12 cellular contexts compared by ENCODE assay signal in genomic region chr15:69679623-69680228, GRCh38.
A peak's percentile ranks its signal among the peaks of the same experiment; 100 is the strongest.
DNase-seq lines count a peak whose midpoint lies in the region; ATAC-seq and TF ChIP-seq lines count a peak whose summit lies in the region.
"Had no signal": no experiment of that assay in that cellular context is flagged by ENCODE, and none has a peak within 500 bp of the region (broad histone marks: within the 10 kb centered on the region; RNA-seq: fewer than 3 reads in every experiment).

No MANE protein-coding gene starts in this region.

- H3K27ac ChIP-seq in endodermal cell (ENCODE audit: low read depth, low read length) (no peak overlapping the region), uterus (no peak overlapping the region)
- H3K27ac ChIP-seq: left ventricle myocardium inferior had no signal

- no peak overlapping the region for H3K9ac ChIP-seq in endodermal cell (ENCODE audit: extremely low read depth, low read length, poor library complexity, severe bottlenecking)

- H3K4me1 Mint-ChIP-seq in activated naive CD8-positive, alpha-beta T cell treated with anti-CD3 and anti-CD28 coated beads for 36 hours = peaks cover 27% of the 10 kb centered on the region
- no peaks in the 10 kb centered on the region for H3K4me1 Mint-ChIP-seq in endodermal cell
- no peaks in the 10 kb centered on the region for H3K4me1 Mint-ChIP-seq in HFFc6 (ENCODE audit: low read depth)

- WGBS in endodermal cell (ENCODE audit: insufficient coverage in 1 of 2, insufficient read length in 1 of 2), 2 experiments = 91 to 96% methylated on average over 4 to 9 of the region's 9 CpGs

- H3K36me3 ChIP-seq in endodermal cell (ENCODE audit: control insufficient read depth, insufficient read depth, low read length) (no peaks in the 10 kb centered on the region), uterus (no peaks in the 10 kb centered on the region)
- H3K36me3 ChIP-seq: left ventricle myocardium inferior had no signal

- H3K27ac Mint-ChIP-seq in activated naive CD8-positive, alpha-beta T cell treated with anti-CD3 and anti-CD28 coated beads for 36 hours = peak overlapping the region; percentile 35
- no peak overlapping the region for H3K27ac Mint-ChIP-seq in endodermal cell
- no peak overlapping the region for H3K27ac Mint-ChIP-seq in HFFc6

- intact Hi-C loops in uterus (cut with DNase I; ENCODE audit: low total_unique reads) = no loop called here

- H3K36me3 Mint-ChIP-seq in activated naive CD8-positive, alpha-beta T cell treated with anti-CD3 and anti-CD28 coated beads for 36 hours = peaks cover 6% of the 10 kb centered on the region
- no peaks in the 10 kb centered on the region for H3K36me3 Mint-ChIP-seq in endodermal cell (ENCODE audit: low read depth)
- H3K36me3 Mint-ChIP-seq in HFFc6 (ENCODE audit: low read depth) = no peaks in the 10 kb centered on the region; the same call in 1 of the 2 replicates

- ATAC-seq in GM19455 (IDR thresholded peaks at IDR 0.05; ENCODE audit: unreplicated experiment) (peak; percentile 67), HG03175 (IDR thresholded peaks at IDR 0.05; ENCODE audit: unreplicated experiment) (peak; percentile 97)

- H3K9me3 ChIP-seq in endodermal cell (ENCODE audit: control insufficient read depth, low read length) = peaks cover 16% of the 10 kb centered on the region
- no peaks in the 10 kb centered on the region for H3K9me3 ChIP-seq in uterus

- POLR2A ChIA-PET in GM10248 (lab: Yijun Ruan, JAX) = no interaction called here

- H3K27me3 ChIP-seq in endodermal cell (ENCODE audit: control insufficient read depth, insufficient read depth, low read length, poor library complexity, severe bottlenecking) = peaks cover 36% of the 10 kb centered on the region
- H3K27me3 ChIP-seq in uterus = no peaks in the 10 kb centered on the region

- peaks cover 5% of the 10 kb centered on the region for H3K27me3 Mint-ChIP-seq in activated naive CD8-positive, alpha-beta T cell treated with anti-CD3 and anti-CD28 coated beads for 36 hours
- H3K27me3 Mint-ChIP-seq in endodermal cell (ENCODE audit: insufficient read depth) (peaks cover 20% of the 10 kb centered on the region), HFFc6 (ENCODE audit: insufficient read depth) (peaks cover 29% of the 10 kb centered on the region)

- CTCF ChIA-PET in GM10248 (lab: Yijun Ruan, JAX) = interaction anchor here (1.1 kb wide), 1 partner anchor 79 kb away, joined by 5 read pairs; no protein-coding TSS in a partner anchor

- TF ChIP-seq CTCF in GM10248 (IDR thresholded peaks at IDR 0.05; ENCODE audit: control extremely low read depth, extremely low read depth, low read depth, missing control alignments) = no peak
- no peak for TF ChIP-seq CTCF in endodermal cell (conservative IDR thresholded peaks at IDR 0.05)
- TF ChIP-seq CTCF in uterus (IDR thresholded peaks at IDR 0.05) = no peak
- TF ChIP-seq CTCF in HFFc6 (IDR thresholded peaks at IDR 0.05) = no peak

- TF ChIP-seq POLR2A in uterus (IDR thresholded peaks at IDR 0.05) = no peak

- no peak overlapping the region for H3K4me3 Mint-ChIP-seq in activated naive CD8-positive, alpha-beta T cell treated with anti-CD3 and anti-CD28 coated beads for 36 hours
- H3K4me3 Mint-ChIP-seq in endodermal cell (no peak overlapping the region), HFFc6 (no peak overlapping the region)

- H3K4me3 ChIP-seq in endodermal cell (ENCODE audit: low read length) (no peak overlapping the region), uterus (no peak overlapping the region)
- H3K4me3 ChIP-seq: left ventricle myocardium inferior had no signal

- in situ Hi-C loops in ACHN (cut with HindIII; ENCODE audit: low pct_ligation_motif_present, low pct_unique_long_range_greater_than_20kb, low sequenced_read_pairs) = no loop called here

- H3K9me3 Mint-ChIP-seq in activated naive CD8-positive, alpha-beta T cell treated with anti-CD3 and anti-CD28 coated beads for 36 hours = peaks cover 14% of the 10 kb centered on the region
- peaks cover 10% of the 10 kb centered on the region for H3K9me3 Mint-ChIP-seq in endodermal cell
- 0 out of 2 replicates have a peak, but pooled peaks cover 6% of the 10 kb centered on the region for H3K9me3 Mint-ChIP-seq in HFFc6

- DNase-seq in GM10248 (ENCODE audit: extremely low spot score) = peak; percentile 71
- peak; percentile 70 for DNase-seq in activated naive CD8-positive, alpha-beta T cell treated with anti-CD3 and anti-CD28 coated beads for 36 hours
- DNase-seq in endodermal cell = no peak
- DNase-seq in ACHN = no peak
- no peak for DNase-seq in uterus
- DNase-seq in HFFc6 = no peak
- DNase-seq: dermis blood vessel endothelial cell, DMS153, IMR-90, left ventricle myocardium inferior had no signal

- H3K4me1 ChIP-seq in endodermal cell (ENCODE audit: control insufficient read depth, insufficient read depth, low read length) (no peaks in the 10 kb centered on the region), uterus (no peaks in the 10 kb centered on the region)
- H3K4me1 ChIP-seq: left ventricle myocardium inferior had no signal

Comparison
In these comparisons a context has a peak if more than half of its experiments do, and no peak if none do; other contexts are left out.
1. DNase-seq: peak in GM10248 (single experiment) and activated naive CD8-positive, alpha-beta T cell treated with anti-CD3 and anti-CD28 coated beads for 36 hours (single experiment); none in endodermal cell (single experiment), ACHN (single experiment), uterus (0 of 2) and HFFc6 (single experiment).